8 cellular contexts compared by ENCODE assay signal in genomic region chr19:42268704-42269517, GRCh38. TPM values are rescaled to one million over a fixed set of nuclear protein-coding genes. Genes with fewer than 3 reads are reported as not detected.
DNase-seq lines count a peak whose midpoint lies in the region; ATAC-seq and TF ChIP-seq lines count a peak whose summit lies in the region.

Gene CIC (plus strand): TSS chr19:42269252. CDS start chr19:42271784, 2,532 bp downstream.

- no peak for TF ChIP-seq POLR2A in NB4 (IDR thresholded peaks at IDR 0.05; ENCODE audit: extremely low read depth, insufficient read length)

- peak; percentile 100 for DNase-seq in GDM1 (lab: John Stamatoyannopoulos, UW)
- DNase-seq in NB4 (ENCODE audit: low read depth): peak; percentile 99
- peak; percentile 100 for DNase-seq in SK-N-MC (ENCODE audit: low read depth, low spot score)
- DNase-seq in activated naive CD4-positive, alpha-beta T cell treated with anti-CD3 and anti-CD28 coated beads for 36 hours: peak; percentile 100
- peak; percentile 100 for DNase-seq in foreskin keratinocyte
- DNase-seq in neural progenitor cell (ENCODE audit: low spot score): peak; percentile 100

- peak within 1 kb of the TSS; percentile 99 for H3K27ac Mint-ChIP-seq in activated naive CD4-positive, alpha-beta T cell treated with anti-CD3 and anti-CD28 coated beads for 36 hours
- peak within 1 kb of the TSS; percentile 36 for H3K27ac Mint-ChIP-seq in neural progenitor cell

- H3K4me1 ChIP-seq in foreskin keratinocyte (peaks cover 3% of the 10 kb centered on the region), neural progenitor cell (peaks cover 8% of the 10 kb centered on the region), stomach smooth muscle (ENCODE audit: control insufficient read depth, insufficient read depth, low read length) (peaks cover 29% of the 10 kb centered on the region)

- no peak within 1 kb of the TSS for H3K4me3 Mint-ChIP-seq in activated naive CD4-positive, alpha-beta T cell treated with anti-CD3 and anti-CD28 coated beads for 36 hours
- H3K4me3 Mint-ChIP-seq in neural progenitor cell: no peak within 1 kb of the TSS

- CTCF ChIA-PET in activated naive CD4-positive, alpha-beta T cell treated with anti-CD3 and anti-CD28 coated beads for 36 hours (lab: Charles Lee): interaction anchor here (2.6 kb wide), 1 partner anchor 10 kb away, joined by 27 read pairs; no protein-coding TSS in a partner anchor

- H3K27me3 Mint-ChIP-seq in activated naive CD4-positive, alpha-beta T cell treated with anti-CD3 and anti-CD28 coated beads for 36 hours (ENCODE audit: low read depth): no peaks in the 10 kb centered on the region
- peaks cover 5% of the 10 kb centered on the region for H3K27me3 Mint-ChIP-seq in neural progenitor cell (ENCODE audit: insufficient read depth, low read depth)

- intact Hi-C loops in activated naive CD4-positive, alpha-beta T cell treated with anti-CD3 and anti-CD28 coated beads for 36 hours (cut with micrococcal nuclease): loop anchor here (1.0 kb wide), 10 partner anchors 14 to 410 kb away; partner anchors contain the start of genes DEDD2, ERF, MEGF8 and PAFAH1B3

- no peaks in the 10 kb centered on the region; the same call in 1 of the 2 replicates for H3K36me3 ChIP-seq in SK-N-MC (ENCODE audit: insufficient read depth, low read length)
- no peaks in the 10 kb centered on the region for H3K36me3 ChIP-seq in neural progenitor cell
- H3K36me3 ChIP-seq in stomach smooth muscle (ENCODE audit: control insufficient read depth in 2 of 2, insufficient read depth in 2 of 2, low read length in 2 of 2): peaks cover 2 to 7% of the 10 kb centered on the region in 2 donors

- H3K27me3 ChIP-seq in foreskin keratinocyte (no peaks in the 10 kb centered on the region), neural progenitor cell (no peaks in the 10 kb centered on the region), stomach smooth muscle (ENCODE audit: control insufficient read depth in 1 of 2, insufficient read depth in 2 of 2, low read length in 2 of 2) (no peaks in the 10 kb centered on the region)

- H3K36me3 Mint-ChIP-seq in activated naive CD4-positive, alpha-beta T cell treated with anti-CD3 and anti-CD28 coated beads for 36 hours (ENCODE audit: low read depth): peaks cover 10% of the 10 kb centered on the region
- no peaks in the 10 kb centered on the region for H3K36me3 Mint-ChIP-seq in neural progenitor cell

- peak within 1 kb of the TSS; percentile 98 for H3K27ac ChIP-seq in SK-N-MC
- H3K27ac ChIP-seq in foreskin keratinocyte: peak within 1 kb of the TSS; percentile 99
- peak within 1 kb of the TSS; percentile 98 for H3K27ac ChIP-seq in neural progenitor cell
- peak within 1 kb of the TSS; percentile 98 for H3K27ac ChIP-seq in stomach smooth muscle (ENCODE audit: low read length)

- H3K9ac ChIP-seq in SK-N-MC (ENCODE audit: insufficient read length): peak within 1 kb of the TSS; percentile 98
- peak within 1 kb of the TSS; percentile 97 for H3K9ac ChIP-seq in neural progenitor cell
- peak within 1 kb of the TSS; percentile 96 to 99 for H3K9ac ChIP-seq in stomach smooth muscle (ENCODE audit: low read length in 2 of 2)

- H3K9me3 Mint-ChIP-seq in activated naive CD4-positive, alpha-beta T cell treated with anti-CD3 and anti-CD28 coated beads for 36 hours: no peaks in the 10 kb centered on the region
- no peaks in the 10 kb centered on the region for H3K9me3 Mint-ChIP-seq in neural progenitor cell

- peak within 1 kb of the TSS; percentile 99 for H2AFZ ChIP-seq in neural progenitor cell (replicated peaks)

- H3K9me3 ChIP-seq in SK-N-MC (ENCODE audit: low read depth, low read length) (no peaks in the 10 kb centered on the region), neural progenitor cell (ENCODE audit: low read depth) (no peaks in the 10 kb centered on the region), stomach smooth muscle (ENCODE audit: control insufficient read depth in 2 of 2, low read length in 2 of 2) (no peaks in the 10 kb centered on the region)

- ATAC-seq in HG02571 (IDR thresholded peaks at IDR 0.05; ENCODE audit: unreplicated experiment): peak; percentile 73
- ATAC-seq in foreskin keratinocyte: peak; percentile 89

- peaks cover 30% of the 10 kb centered on the region for H3K4me1 Mint-ChIP-seq in activated naive CD4-positive, alpha-beta T cell treated with anti-CD3 and anti-CD28 coated beads for 36 hours (ENCODE audit: low read depth)
- H3K4me1 Mint-ChIP-seq in neural progenitor cell: peaks cover 31% of the 10 kb centered on the region

- H3K4me2 ChIP-seq in neural progenitor cell: peak within 1 kb of the TSS; percentile 91

- TF ChIP-seq CTCF in NB4 (IDR thresholded peaks at IDR 0.05; ENCODE audit: low read depth, low read length) (no peak), foreskin keratinocyte (conservative IDR thresholded peaks at IDR 0.05) (no peak), neural progenitor cell (IDR thresholded peaks at IDR 0.05) (no peak)

- peaks cover 5% of the 10 kb centered on the region for H3F3A ChIP-seq in neural progenitor cell (ENCODE audit: low read depth)

- H3K4me3 ChIP-seq in NB4 (ENCODE audit: low read depth, low read length) (peak within 1 kb of the TSS; percentile 74), SK-N-MC (peak within 1 kb of the TSS; percentile 93), neural progenitor cell (peak within 1 kb of the TSS; percentile 91), stomach smooth muscle (ENCODE audit: low read length in 2 of 2) (peak within 1 kb of the TSS; percentile 91)

- H4K20me1 ChIP-seq in neural progenitor cell (ENCODE audit: low read depth): no peaks in the 10 kb centered on the region

- peaks cover 11% of the 10 kb centered on the region for H3K79me2 ChIP-seq in neural progenitor cell (ENCODE audit: low read depth)

RNA-seq across cellular contexts. Expression of gene CIC, which starts in this region (rescaled TPM):
- 10 to 100 TPM; 60.2 to 61.5 TPM for total RNA-seq in activated naive CD4-positive, alpha-beta T cell treated with anti-CD3 and anti-CD28 coated beads for 36 hours
- 37.4 and 40.7 TPM in 2 replicates for total RNA-seq in foreskin keratinocyte
- 32.2 and 36.1 TPM in 2 replicates for polyA plus RNA-seq in foreskin keratinocyte
- 5.2 and 28.1 TPM in 2 replicates for total RNA-seq in neural progenitor cell (ENCODE audit: low replicate concordance)

Comparison
In these comparisons a context has a peak if more than half of its experiments do, and no peak if none do; other contexts are left out.
1. Peak in every context shown above with its lines: DNase-seq, ATAC-seq, H3K4me3 ChIP-seq and H3K27ac ChIP-seq.